ENCODE assay signal across 11 cellular contexts in genomic region chr3:61627768-61628185, GRCh38.
A peak's percentile ranks its signal among the peaks of the same experiment; 100 is the strongest.
DNase-seq lines count a peak whose midpoint lies in the region; ATAC-seq and TF ChIP-seq lines count a peak whose summit lies in the region.
"Had no signal": no experiment of that assay in that cellular context is flagged by ENCODE, and none has a peak within 500 bp of the region (broad histone marks: within the 10 kb centered on the region; RNA-seq: fewer than 3 reads in every experiment).

No MANE protein-coding gene starts in this region.

- peaks cover 3% of the 10 kb centered on the region for H3K27me3 Mint-ChIP-seq in GM23338 (ENCODE audit: insufficient read depth, low read depth, poor library complexity)

- H2AFZ ChIP-seq in GM23338 = no peak overlapping the region

- H3K4me1 ChIP-seq in GM23338 (ENCODE audit: insufficient read depth) (peaks cover 55% of the 10 kb centered on the region), SJSA1 (replicated peaks) (peaks cover 71% of the 10 kb centered on the region), psoas muscle (peaks cover 25% of the 10 kb centered on the region), prostate gland (replicated peaks) (no peaks in the 10 kb centered on the region), vagina (no peaks in the 10 kb centered on the region), BE2C (no peaks in the 10 kb centered on the region)

- WGBS in psoas muscle, 3 donors = 15 to 31% (median 24%) methylated on average over 2 of the region's 2 CpGs
- WGBS in prostate gland = 80% methylated on average over 2 of the region's 2 CpGs

- H3F3A ChIP-seq in GM23338 (replicated peaks; ENCODE audit: low read depth) = no peaks in the 10 kb centered on the region

- intact Hi-C loops in psoas muscle (cut with DNase I) = no loop called here
- intact Hi-C loops in prostate gland (cut with DNase I) = no loop called here
- intact Hi-C loops in vagina (cut with DNase I) = no loop called here

- H3K4me3 ChIP-seq in GM23338 (no peak overlapping the region), SJSA1 (no peak overlapping the region), fibroblast of the aortic adventitia (ENCODE audit: low read depth, low read length) (no peak overlapping the region), psoas muscle (no peak overlapping the region), prostate gland (no peak overlapping the region), vagina (no peak overlapping the region), BE2C (ENCODE audit: low read depth, low read length) (no peak overlapping the region)

- H3K79me2 ChIP-seq in GM23338 (replicated peaks; ENCODE audit: insufficient read depth) = peaks cover 100% of the 10 kb centered on the region

- no peak overlapping the region for H3K4me2 ChIP-seq in GM23338

- no peak for ATAC-seq in GM23338
- ATAC-seq in psoas muscle = peak in 3 of 4 donors; percentile 22 to 65 (median 42)
- no peak for ATAC-seq in GM19351 (IDR thresholded peaks at IDR 0.05; ENCODE audit: unreplicated experiment)
- ATAC-seq: stimulated activated naive B cell treated with anti-CD40 and anti-IgM and Interleukin-4, amounts not matched to agents 10 μg/mL and 1 μg/mL and 100 μg/mL, for 72 hours had no signal

- H3K9me3 ChIP-seq in SJSA1 (replicated peaks) (no peaks in the 10 kb centered on the region), psoas muscle (no peaks in the 10 kb centered on the region), prostate gland (no peaks in the 10 kb centered on the region), vagina (no peaks in the 10 kb centered on the region), BE2C (no peaks in the 10 kb centered on the region)

- no peaks in the 10 kb centered on the region for H3K27me3 ChIP-seq in GM23338 (ENCODE audit: insufficient read depth)
- no peaks in the 10 kb centered on the region for H3K27me3 ChIP-seq in SJSA1 (replicated peaks)
- no peaks in the 10 kb centered on the region for H3K27me3 ChIP-seq in psoas muscle (ENCODE audit: insufficient read depth in 3 of 3, low read length in 2 of 3)
- H3K27me3 ChIP-seq in prostate gland (replicated peaks; ENCODE audit: insufficient read depth) = no peaks in the 10 kb centered on the region
- no peaks in the 10 kb centered on the region for H3K27me3 ChIP-seq in vagina
- peaks cover 6% of the 10 kb centered on the region for H3K27me3 ChIP-seq in BE2C

- H3K4me3 Mint-ChIP-seq in GM23338 = no peak overlapping the region
- H3K4me3 Mint-ChIP-seq: immature natural killer cell; stimulated activated naive B cell treated with anti-CD40 and anti-IgM and Interleukin-4, amounts not matched to agents 10 μg/mL and 1 μg/mL and 100 μg/mL, for 72 hours had no signal

- H3K36me3 ChIP-seq in GM23338 (ENCODE audit: insufficient read depth) (no peaks in the 10 kb centered on the region), SJSA1 (no peaks in the 10 kb centered on the region), psoas muscle (ENCODE audit: insufficient read depth in 1 of 2, low read depth in 1 of 2) (peaks cover 0 to 2% of the 10 kb centered on the region in 2 donors), prostate gland (no peaks in the 10 kb centered on the region), vagina (no peaks in the 10 kb centered on the region), BE2C (no peaks in the 10 kb centered on the region)

- H3K36me3 Mint-ChIP-seq in GM23338 (ENCODE audit: low read depth) = peaks cover 30% of the 10 kb centered on the region
- H3K36me3 Mint-ChIP-seq: immature natural killer cell; stimulated activated naive B cell treated with anti-CD40 and anti-IgM and Interleukin-4, amounts not matched to agents 10 μg/mL and 1 μg/mL and 100 μg/mL, for 72 hours had no signal

- H3K4me1 Mint-ChIP-seq in GM23338 = peaks cover 67% of the 10 kb centered on the region
- H3K4me1 Mint-ChIP-seq: immature natural killer cell; stimulated activated naive B cell treated with anti-CD40 and anti-IgM and Interleukin-4, amounts not matched to agents 10 μg/mL and 1 μg/mL and 100 μg/mL, for 72 hours had no signal

- H4K20me1 ChIP-seq in GM23338 (replicated peaks; ENCODE audit: insufficient read depth) = peaks cover 28% of the 10 kb centered on the region

- DNase-seq in GM23338 (ENCODE audit: low spot score) (no peak), SJSA1 (ENCODE audit: low read depth in 1 of 2, low spot score in 2 of 2) (peak; percentile 73 to 78), fibroblast of the aortic adventitia (ENCODE audit: low read depth) (peak; percentile 97), psoas muscle (no peak), prostate gland (ENCODE audit: low spot score) (no peak), vagina (ENCODE audit: extremely low spot score in 2 of 2) (no peak), BE2C (no peak)
- DNase-seq: immature natural killer cell; NCI-H1694 treated with DMSO at 0.1 percent for 48 hours; stimulated activated naive B cell treated with anti-CD40 and anti-IgM and Interleukin-4, amounts not matched to agents 10 μg/mL and 1 μg/mL and 100 μg/mL, for 72 hours had no signal

- no peaks in the 10 kb centered on the region for H3K9me2 ChIP-seq in GM23338 (ENCODE audit: insufficient read depth)

- TF ChIP-seq CTCF in GM23338 (conservative IDR thresholded peaks at IDR 0.05; ENCODE audit: low read depth in 2 of 2) (no peak), fibroblast of the aortic adventitia (IDR thresholded peaks at IDR 0.05; ENCODE audit: insufficient read depth, low read length) (no peak), psoas muscle (IDR thresholded peaks at IDR 0.05) (no peak), prostate gland (IDR thresholded peaks at IDR 0.05) (no peak), vagina (IDR thresholded peaks at IDR 0.05) (no peak), BE2C (IDR thresholded peaks at IDR 0.05; ENCODE audit: low read depth, low read length) (no peak)

- TF ChIP-seq POLR2A in prostate gland (IDR thresholded peaks at IDR 0.05) (no peak), vagina (IDR thresholded peaks at IDR 0.05) (no peak)

- H3K9me3 Mint-ChIP-seq in GM23338 = peaks cover under 1% of the 10 kb centered on the region; the same call in 1 of the 3 replicates

- no peak overlapping the region for H3K27ac Mint-ChIP-seq in GM23338
- H3K27ac Mint-ChIP-seq: immature natural killer cell; stimulated activated naive B cell treated with anti-CD40 and anti-IgM and Interleukin-4, amounts not matched to agents 10 μg/mL and 1 μg/mL and 100 μg/mL, for 72 hours had no signal

- peak overlapping the region; percentile 5; the same call in 1 of the 2 replicates for H3K27ac ChIP-seq in GM23338 (ENCODE audit: low read depth)
- peak overlapping the region; percentile 65 for H3K27ac ChIP-seq in SJSA1
- no peak overlapping the region for H3K27ac ChIP-seq in psoas muscle
- H3K27ac ChIP-seq in prostate gland = no peak overlapping the region
- H3K27ac ChIP-seq in vagina = no peak overlapping the region

TF ChIP-seq in GM23338, 12 proteins besides CTCF, POLR2A, EP300 and RAD21:
- TF ChIP-seq ZNF114 (CRISPR knock-in tag; IDR thresholded peaks at IDR 0.05) (no peak), JUNB (IDR thresholded peaks at IDR 0.05; ENCODE audit: unreplicated experiment) (no peak), POLR2AphosphoS5 (IDR thresholded peaks at IDR 0.05; ENCODE audit: low read depth) (no peak), STAT1 (IDR thresholded peaks at IDR 0.05; ENCODE audit: unreplicated experiment) (no peak), CREB1 (CRISPR knock-in tag; IDR thresholded peaks at IDR 0.05; ENCODE audit: low read depth) (no peak)
- TF ChIP-seq, protein P1, sequence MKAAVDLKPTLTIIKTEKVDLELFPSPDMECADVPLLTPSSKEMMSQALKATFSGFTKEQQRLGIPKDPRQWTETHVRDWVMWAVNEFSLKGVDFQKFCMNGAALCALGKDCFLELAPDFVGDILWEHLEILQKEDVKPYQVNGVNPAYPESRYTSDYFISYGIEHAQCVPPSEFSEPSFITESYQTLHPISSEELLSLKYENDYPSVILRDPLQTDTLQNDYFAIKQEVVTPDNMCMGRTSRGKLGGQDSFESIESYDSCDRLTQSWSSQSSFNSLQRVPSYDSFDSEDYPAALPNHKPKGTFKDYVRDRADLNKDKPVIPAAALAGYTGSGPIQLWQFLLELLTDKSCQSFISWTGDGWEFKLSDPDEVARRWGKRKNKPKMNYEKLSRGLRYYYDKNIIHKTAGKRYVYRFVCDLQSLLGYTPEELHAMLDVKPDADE (IDR thresholded peaks at IDR 0.05) = no peak
- TF ChIP-seq, protein P2, sequence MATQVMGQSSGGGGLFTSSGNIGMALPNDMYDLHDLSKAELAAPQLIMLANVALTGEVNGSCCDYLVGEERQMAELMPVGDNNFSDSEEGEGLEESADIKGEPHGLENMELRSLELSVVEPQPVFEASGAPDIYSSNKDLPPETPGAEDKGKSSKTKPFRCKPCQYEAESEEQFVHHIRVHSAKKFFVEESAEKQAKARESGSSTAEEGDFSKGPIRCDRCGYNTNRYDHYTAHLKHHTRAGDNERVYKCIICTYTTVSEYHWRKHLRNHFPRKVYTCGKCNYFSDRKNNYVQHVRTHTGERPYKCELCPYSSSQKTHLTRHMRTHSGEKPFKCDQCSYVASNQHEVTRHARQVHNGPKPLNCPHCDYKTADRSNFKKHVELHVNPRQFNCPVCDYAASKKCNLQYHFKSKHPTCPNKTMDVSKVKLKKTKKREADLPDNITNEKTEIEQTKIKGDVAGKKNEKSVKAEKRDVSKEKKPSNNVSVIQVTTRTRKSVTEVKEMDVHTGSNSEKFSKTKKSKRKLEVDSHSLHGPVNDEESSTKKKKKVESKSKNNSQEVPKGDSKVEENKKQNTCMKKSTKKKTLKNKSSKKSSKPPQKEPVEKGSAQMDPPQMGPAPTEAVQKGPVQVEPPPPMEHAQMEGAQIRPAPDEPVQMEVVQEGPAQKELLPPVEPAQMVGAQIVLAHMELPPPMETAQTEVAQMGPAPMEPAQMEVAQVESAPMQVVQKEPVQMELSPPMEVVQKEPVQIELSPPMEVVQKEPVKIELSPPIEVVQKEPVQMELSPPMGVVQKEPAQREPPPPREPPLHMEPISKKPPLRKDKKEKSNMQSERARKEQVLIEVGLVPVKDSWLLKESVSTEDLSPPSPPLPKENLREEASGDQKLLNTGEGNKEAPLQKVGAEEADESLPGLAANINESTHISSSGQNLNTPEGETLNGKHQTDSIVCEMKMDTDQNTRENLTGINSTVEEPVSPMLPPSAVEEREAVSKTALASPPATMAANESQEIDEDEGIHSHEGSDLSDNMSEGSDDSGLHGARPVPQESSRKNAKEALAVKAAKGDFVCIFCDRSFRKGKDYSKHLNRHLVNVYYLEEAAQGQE (IDR thresholded peaks at IDR 0.05; ENCODE audit: unreplicated experiment) = no peak

Comparison
In these comparisons a context has a peak if more than half of its experiments do, and no peak if none do; other contexts are left out.
1. ATAC-seq: peak in psoas muscle (3 of 4); none in GM23338 (single experiment) and GM19351 (single experiment).
2. DNase-seq: peak in SJSA1 (2 of 2) and fibroblast of the aortic adventitia (single experiment); none in GM23338 (single experiment), psoas muscle (0 of 2), prostate gland (single experiment), vagina (0 of 2) and BE2C (single experiment).
3. H3K27ac ChIP-seq: peak in GM23338 (single experiment) and SJSA1 (single experiment); none in psoas muscle (single experiment), prostate gland (0 of 2) and vagina (single experiment).